24 cellular contexts compared by ENCODE assay signal in genomic region chr15:76764004-76764403, GRCh38.
"Had no signal": no experiment of that assay in that cellular context is flagged by ENCODE, and none has a peak within 500 bp of the region (broad histone marks: within the 10 kb centered on the region; RNA-seq: fewer than 3 reads in every experiment).

No MANE protein-coding gene starts in this region.

- H3K9ac ChIP-seq: neural progenitor cell, parathyroid adenoma had no signal

- ATAC-seq: natural killer cell; psoas muscle; right cardiac atrium; right lobe of liver; stimulated activated effector memory CD8-positive, alpha-beta T cell treated with anti-CD3 and anti-CD28 coated beads, Interleukin-12 subunit alpha, Interleukin-12 subunit beta, amount 100 ng/mL, for 72 hours; stimulated activated naive B cell treated with anti-CD40 and anti-IgM and Interleukin-4, amounts not matched to agents 10 μg/mL and 1 μg/mL and 100 μg/mL, for 72 hours; upper lobe of right lung had no signal

- H3K4me3 ChIP-seq: neural progenitor cell, ovary, psoas muscle, right lobe of liver, sigmoid colon, stomach, thoracic aorta, thyroid gland, tibial nerve, upper lobe of right lung, uterus had no signal

- H3K36me3 ChIP-seq: uterus had no signal

- H3K4me1 ChIP-seq: neural progenitor cell, parathyroid adenoma, psoas muscle, right lobe of liver, sigmoid colon, stomach, thyroid gland, tibial nerve, upper lobe of right lung, uterus had no signal

- H3K9me3 ChIP-seq: right lobe of liver, thoracic aorta, thyroid gland, tibial nerve, upper lobe of right lung, uterus had no signal

- H2AFZ ChIP-seq: neural progenitor cell, parathyroid adenoma had no signal

- H3K27ac ChIP-seq: neural progenitor cell, ovary, parathyroid adenoma, psoas muscle, right lobe of liver, sigmoid colon, stomach, thoracic aorta, thyroid gland, tibial nerve, upper lobe of right lung, uterus had no signal

- FAIRE-seq: small intestine had no signal

- H3K27me3 ChIP-seq: neural progenitor cell, ovary, right lobe of liver, sigmoid colon, stomach, thyroid gland, tibial nerve, upper lobe of right lung, uterus had no signal

- H3K79me2 ChIP-seq: parathyroid adenoma had no signal

- DNase-seq: natural killer cell; occipital lobe; ovary; posterior cingulate gyrus; psoas muscle; right lobe of liver; sigmoid colon; small intestine; stimulated activated CD4-positive, alpha-beta T cell treated with anti-CD3 and anti-CD28 coated beads, Interleukin-15, amount 100 ng/mL, for 24 hours; stimulated activated CD4-positive, alpha-beta T cell treated with anti-CD3 and anti-CD28 coated beads, Interleukin-2, amount 100 ng/mL, for 24 hours; stimulated activated CD4-positive, alpha-beta T cell treated with anti-CD3 and anti-CD28 coated beads, Interleukin-2, amount 100 ng/mL, for 48 hours; stimulated activated CD4-positive, alpha-beta T cell treated with anti-CD3 and anti-CD28 coated beads, Interleukin-4, amount 100 ng/mL, for 24 hours; stimulated activated naive B cell treated with anti-CD40 and anti-IgM and Interleukin-4, amounts not matched to agents 10 μg/mL and 1 μg/mL and 100 μg/mL, for 72 hours; stimulated activated naive CD4-positive, alpha-beta T cell treated with Interleukin-2 at 50 U/mL for 16 hours; stomach; thyroid gland; upper lobe of right lung; uterus had no signal

- H3K4me2 ChIP-seq: neural progenitor cell had no signal
